8 cellular contexts compared by ENCODE assay signal in genomic region chr3:39150170-39150802, GRCh38. TPM values are rescaled to one million over a fixed set of nuclear protein-coding genes. Genes with fewer than 3 reads are reported as not detected.
DNase-seq lines count a peak whose midpoint lies in the region; ATAC-seq and TF ChIP-seq lines count a peak whose summit lies in the region.

No MANE protein-coding gene starts in this region.

- no peak for TF ChIP-seq CTCF in right atrium auricular region (IDR thresholded peaks at IDR 0.05)
- TF ChIP-seq CTCF in tibial artery (IDR thresholded peaks at IDR 0.05), result peak; percentile 17 to 21

- peak overlapping the region; percentile 100 for H3K27ac Mint-ChIP-seq in activated T-helper 17 cell treated with anti-CD3 and anti-CD28 coated beads, Interleukin-2, amount 50 U/mL, for 72 hours

- H3K4me3 ChIP-seq in right atrium auricular region (peak overlapping the region; percentile 91 to 93), tibial artery (peak overlapping the region; percentile 86 to 94)

- DNase-seq in right atrium auricular region (ENCODE audit: low spot score) (no peak), left cardiac atrium (no peak), kidney tubule cell (ENCODE audit: low spot score) (peak; percentile 53), tibial artery (peak in 1 of 2 donors; percentile 68), AG08395 (ENCODE audit: low spot score) (no peak), hepatic stellate cell (ENCODE audit: low spot score) (no peak)

- H3K9me3 ChIP-seq in right atrium auricular region (no peaks in the 10 kb centered on the region), tibial artery (no peaks in the 10 kb centered on the region)

- H3K4me1 Mint-ChIP-seq in activated T-helper 17 cell treated with anti-CD3 and anti-CD28 coated beads, Interleukin-2, amount 50 U/mL, for 72 hours, result peaks cover 56% of the 10 kb centered on the region

- peaks cover 87% of the 10 kb centered on the region for H3K36me3 Mint-ChIP-seq in activated T-helper 17 cell treated with anti-CD3 and anti-CD28 coated beads, Interleukin-2, amount 50 U/mL, for 72 hours (ENCODE audit: low read depth)

- H3K27me3 ChIP-seq in right atrium auricular region, result no peaks in the 10 kb centered on the region
- no peaks in the 10 kb centered on the region for H3K27me3 ChIP-seq in tibial artery

- no peaks in the 10 kb centered on the region for H3K27me3 Mint-ChIP-seq in activated T-helper 17 cell treated with anti-CD3 and anti-CD28 coated beads, Interleukin-2, amount 50 U/mL, for 72 hours

- peaks cover 0 to 83% of the 10 kb centered on the region in 2 donors for H3K4me1 ChIP-seq in right atrium auricular region
- peaks cover 0 to 80% (median 68%) of the 10 kb centered on the region in 4 donors for H3K4me1 ChIP-seq in tibial artery

- no peaks in the 10 kb centered on the region for H3K9me3 Mint-ChIP-seq in activated T-helper 17 cell treated with anti-CD3 and anti-CD28 coated beads, Interleukin-2, amount 50 U/mL, for 72 hours

- H3K36me3 ChIP-seq in right atrium auricular region (peaks cover 16% of the 10 kb centered on the region), tibial artery (peaks cover under 1 to 13% (median 13%) of the 10 kb centered on the region in 3 donors)

- intact Hi-C loops in left cardiac atrium (cut with DNase I), result no loop called here
- intact Hi-C loops in tibial artery (cut with DNase I; ENCODE audit: low total_unique reads), result no loop called here

- H3K4me3 Mint-ChIP-seq in activated T-helper 17 cell treated with anti-CD3 and anti-CD28 coated beads, Interleukin-2, amount 50 U/mL, for 72 hours, result peak overlapping the region; percentile 98

- ATAC-seq in left cardiac atrium, result no peak
- no peak for ATAC-seq in activated T-helper 17 cell treated with anti-CD3 and anti-CD28 coated beads, Interleukin-2, amount 50 U/mL, for 72 hours (replicated peaks)
- ATAC-seq in HG03139 (IDR thresholded peaks at IDR 0.05; ENCODE audit: unreplicated experiment), result no peak

- H3K27ac ChIP-seq in right atrium auricular region (peak overlapping the region; percentile 99), tibial artery (peak overlapping the region; percentile 98 to 100)

RNA-seq across cellular contexts. Expression of gene CSRNP1, which starts 3.1 kb away (rescaled TPM):
- total RNA-seq in right atrium auricular region, result 10 to 100 TPM; 48.0 to 49.5 TPM
- 10 to 100 TPM; 20.5 to 41.6 TPM for total RNA-seq in left cardiac atrium
- total RNA-seq in activated T-helper 17 cell treated with anti-CD3 and anti-CD28 coated beads, Interleukin-2, amount 50 U/mL, for 72 hours, result 100 to 1,000 TPM in 1 of 2 donors, 10 to 100 TPM in 1; 42.9 to 145 TPM

RNA-seq across cellular contexts. Expression of gene XIRP1, which starts 42.1 kb away (rescaled TPM):
- total RNA-seq in right atrium auricular region, result 1,000 to 10,000 TPM in 1 of 2 donors, 100 to 1,000 TPM in 1; 319 to 1,274 TPM
- total RNA-seq in left cardiac atrium, result 100 to 1,000 TPM; 160 to 242 TPM
- total RNA-seq in activated T-helper 17 cell treated with anti-CD3 and anti-CD28 coated beads, Interleukin-2, amount 50 U/mL, for 72 hours, result 10 to 100 TPM in 1 of 2 donors, under 1 TPM in 1; 0.99 to 17.2 TPM

RNA-seq across cellular contexts. Expression of gene TTC21A, which starts 42.8 kb away (rescaled TPM):
- 1 to 10 TPM in 1 of 2 donors, under 1 TPM in 1; 0.85 to 1.8 TPM for total RNA-seq in right atrium auricular region
- 1 to 10 TPM; 1.8 to 2.5 TPM for total RNA-seq in left cardiac atrium
- total RNA-seq in activated T-helper 17 cell treated with anti-CD3 and anti-CD28 coated beads, Interleukin-2, amount 50 U/mL, for 72 hours, result 1 to 10 TPM; 2.7 to 4.7 TPM

RNA-seq across cellular contexts. Expression of gene GORASP1, which starts 42.9 kb away (rescaled TPM):
- total RNA-seq in right atrium auricular region (10 to 100 TPM; 34.3 to 38.8 TPM), left cardiac atrium (10 to 100 TPM; 39.0 to 49.1 TPM)
- total RNA-seq in activated T-helper 17 cell treated with anti-CD3 and anti-CD28 coated beads, Interleukin-2, amount 50 U/mL, for 72 hours, result 10 to 100 TPM; 21.2 to 24.2 TPM

Comparison
In these comparisons a context has a peak if more than half of its experiments do, and no peak if none do; other contexts are left out.
1. CTCF ChIP-seq: peak in tibial artery (2 of 2); none in right atrium auricular region (0 of 2).
2. RNA of gene XIRP1, which starts 42.1 kb away (total RNA-seq): 319 to 1,274 TPM in right atrium auricular region and 160 to 242 TPM in left cardiac atrium; 0.99 to 17.2 TPM in activated T-helper 17 cell treated with anti-CD3 and anti-CD28 coated beads, Interleukin-2, amount 50 U/mL, for 72 hours; every median in the first group is over 4 times any median in the second.